8 cellular contexts compared by ENCODE assay signal in the genomic region with DNA sequence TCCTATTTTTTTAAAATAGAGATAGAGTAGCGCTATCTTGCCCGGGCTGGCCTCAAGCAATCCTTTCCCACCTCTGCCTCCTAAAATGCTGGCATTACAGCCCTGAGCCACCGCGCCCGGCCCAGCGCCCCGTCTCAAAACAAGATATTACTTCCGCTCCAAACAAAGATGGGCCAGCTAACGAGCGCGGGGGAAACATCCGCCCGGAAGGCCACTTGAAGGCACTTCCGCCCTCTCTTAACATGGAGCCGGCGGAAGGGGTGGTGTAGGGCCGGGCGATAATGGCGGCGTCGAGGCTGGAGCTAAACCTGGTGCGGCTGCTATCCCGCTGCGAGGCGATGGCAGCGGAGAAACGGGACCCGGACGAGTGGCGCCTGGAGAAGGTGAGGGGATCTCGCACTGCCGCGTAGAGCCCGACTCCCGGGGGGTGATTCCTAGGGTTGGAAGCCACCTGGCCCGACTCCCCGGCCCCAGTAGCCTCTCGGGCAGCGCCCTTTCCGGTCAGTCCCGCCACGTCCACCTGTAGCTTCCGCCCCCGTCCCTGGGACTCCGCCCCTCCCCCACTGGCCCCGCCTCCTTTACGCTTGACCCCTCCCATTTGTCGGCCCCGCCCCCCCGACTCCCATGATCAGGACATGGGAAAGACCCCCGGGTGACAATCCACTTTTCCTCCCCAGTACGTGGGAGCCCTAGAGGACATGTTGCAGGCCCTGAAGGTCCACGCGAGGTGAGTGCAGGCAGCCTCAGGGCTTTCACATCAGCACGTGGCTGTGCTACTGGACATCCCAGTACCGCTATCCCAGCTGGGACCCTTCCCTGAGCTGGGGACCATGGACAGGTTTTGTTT. TPM values are rescaled to one million over a fixed set of nuclear protein-coding genes. Genes with fewer than 3 reads are reported as not detected.
DNase-seq lines count a peak whose midpoint lies in the region; ATAC-seq and TF ChIP-seq lines count a peak whose summit lies in the region.

A gene with protein sequence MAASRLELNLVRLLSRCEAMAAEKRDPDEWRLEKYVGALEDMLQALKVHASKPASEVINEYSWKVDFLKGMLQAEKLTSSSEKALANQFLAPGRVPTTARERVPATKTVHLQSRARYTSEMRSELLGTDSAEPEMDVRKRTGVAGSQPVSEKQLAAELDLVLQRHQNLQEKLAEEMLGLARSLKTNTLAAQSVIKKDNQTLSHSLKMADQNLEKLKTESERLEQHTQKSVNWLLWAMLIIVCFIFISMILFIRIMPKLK (plus strand): TSS at position 233 of the 847 bp plus-strand sequence. CDS start 49 bp downstream, at position 282.

- H3K4me3 ChIP-seq in HCT116 (replicated peaks in 1 of 2; ENCODE audit: low read depth in 1 of 2, low read length in 2 of 2) = peak within 1 kb of the TSS; percentile 57 to 70
- peak within 1 kb of the TSS; percentile 87 for H3K4me3 ChIP-seq in osteoblast (ENCODE audit: insufficient read depth, low read length)
- peak within 1 kb of the TSS; percentile 74 to 87 for H3K4me3 ChIP-seq in testis

- RAD21 ChIA-PET in HCT116 (lab: Charles Lee; ENCODE audit: low non-redundant PET in 1 of 2, low total read pairs in 2 of 2, uncharacterized antibody in 2 of 2, unreplicated experiment in 2 of 2) = interaction anchor here in 1 of 2 experiments (0.6 to 1.1 kb wide), 2 partner anchors 71 to 94 kb away, joined by 3 to 5 read pairs; a partner anchor contains a TSS

- peak within 1 kb of the TSS; percentile 94 to 98 for H3K27ac Mint-ChIP-seq in activated naive CD4-positive, alpha-beta T cell treated with anti-CD3 and anti-CD28 coated beads, Interleukin-2, amount 50 U/mL, for 72 hours

- no peaks in the 10 kb centered on the region for H3K9me3 Mint-ChIP-seq in activated naive CD4-positive, alpha-beta T cell treated with anti-CD3 and anti-CD28 coated beads, Interleukin-2, amount 50 U/mL, for 72 hours

- H3K4me2 ChIP-seq in HCT116 (ENCODE audit: low read length) (peak within 1 kb of the TSS; percentile 94), osteoblast (ENCODE audit: insufficient read depth, low read length) (peak within 1 kb of the TSS; percentile 93)

- peak within 1 kb of the TSS; percentile 80 for H3K9ac ChIP-seq in HCT116 (ENCODE audit: low read length)

- intact Hi-C loops in HCT116 (cut with micrococcal nuclease) (no loop called here), testis (cut with DNase I; ENCODE audit: low total_unique reads) (no loop called here)

- CTCF ChIA-PET in HCT116 (lab: Charles Lee) = interaction anchor here (1.2 kb wide), 1 partner anchor 94 kb away, joined by 3 read pairs; a partner anchor contains a TSS

- H3K27me3 ChIP-seq in HCT116 (ENCODE audit: insufficient read depth, low read length) (no peaks in the 10 kb centered on the region), osteoblast (ENCODE audit: insufficient read depth, low read length) (no peaks in the 10 kb centered on the region), testis (no peaks in the 10 kb centered on the region)

- WGBS in testis, 2 donors = 1 to 3% methylated on average over 26 to 54 of the region's 56 CpGs

- no peak for TF ChIP-seq RAD21 in HCT116 (IDR thresholded peaks at IDR 0.05; ENCODE audit: low read depth)

- TF ChIP-seq POLR2A in HCT116 (IDR thresholded peaks at IDR 0.05; ENCODE audit: borderline replicate concordance, extremely low read depth, insufficient read depth, insufficient read length) (peak; percentile 61), testis (IDR thresholded peaks at IDR 0.05) (no peak)

- peaks cover 4 to 5% of the 10 kb centered on the region in 2 experiments; a peak in 2 of 4 replicates for H3K36me3 ChIP-seq in HCT116 (ENCODE audit: control insufficient read depth in 1 of 2, insufficient read depth in 2 of 2, low read length in 2 of 2)
- H3K36me3 ChIP-seq in osteoblast (ENCODE audit: insufficient read depth, low read length) = peaks cover 42% of the 10 kb centered on the region
- H3K36me3 ChIP-seq in testis (ENCODE audit: low read depth, missing control alignments) = no peaks in the 10 kb centered on the region

- peaks cover 5 to 29% of the 10 kb centered on the region in 2 donors for H3K36me3 Mint-ChIP-seq in activated naive CD4-positive, alpha-beta T cell treated with anti-CD3 and anti-CD28 coated beads, Interleukin-2, amount 50 U/mL, for 72 hours

- POLR2A ChIA-PET in HCT116 (lab: Charles Lee) = interaction anchor here (0.6 to 1.9 kb wide), 10 partner anchors 8 to 107 kb away, joined by 3 to 24 read pairs (median 4); a partner anchor contains a TSS

- no peaks in the 10 kb centered on the region for H3K9me2 ChIP-seq in HCT116 (ENCODE audit: insufficient read depth)

- H3K4me1 ChIP-seq in HCT116 (ENCODE audit: control insufficient read depth in 1 of 2, insufficient read depth in 2 of 2, low read length in 2 of 2) (peaks cover 9 to 30% of the 10 kb centered on the region in 2 experiments), osteoblast (ENCODE audit: insufficient read depth, low read length) (peaks cover 14% of the 10 kb centered on the region), testis (peaks cover 16% of the 10 kb centered on the region)

- H4K20me1 ChIP-seq in HCT116 (ENCODE audit: insufficient read depth) = no peaks in the 10 kb centered on the region
- no peaks in the 10 kb centered on the region for H4K20me1 ChIP-seq in osteoblast (ENCODE audit: insufficient read depth, low read length)

- H3K79me2 ChIP-seq in HCT116 (ENCODE audit: insufficient read depth, low read length) (peaks cover 7% of the 10 kb centered on the region; the same call in 1 of the 2 replicates), osteoblast (ENCODE audit: insufficient read depth, low read length) (peaks cover 3% of the 10 kb centered on the region)

- H3K9me3 ChIP-seq in HCT116 (ENCODE audit: control insufficient read depth in 1 of 2, insufficient read depth in 1 of 2, low read depth in 1 of 2, low read length in 2 of 2) (no peaks in the 10 kb centered on the region), osteoblast (ENCODE audit: low read depth, low read length) (no peaks in the 10 kb centered on the region), testis (no peaks in the 10 kb centered on the region)

- ATAC-seq in HCT116 = peak; percentile 89
- peak; percentile 96 for ATAC-seq in activated naive CD4-positive, alpha-beta T cell treated with anti-CD3 and anti-CD28 coated beads, Interleukin-2, amount 50 U/mL, for 72 hours

- TF ChIP-seq CTCF in HCT116 (IDR thresholded peaks at IDR 0.05 in 2 of 3, conservative IDR thresholded peaks at IDR 0.05 in 1 of 3; ENCODE audit: borderline replicate concordance in 1 of 3, insufficient read depth in 1 of 3, low read depth in 2 of 3, low read length in 2 of 3) (no peak), osteoblast (IDR thresholded peaks at IDR 0.05; ENCODE audit: extremely low read depth, low read depth, low read length) (no peak), testis (IDR thresholded peaks at IDR 0.05) (no peak)

- peak; percentile 96 for DNase-seq in ELF-1 (ENCODE audit: low read depth, low spot score)
- DNase-seq in HCT116 (ENCODE audit: low read depth, low spot score) = peak; percentile 84
- peak; percentile 93 for DNase-seq in NCI-H1092 treated with DMSO at 0.1 percent for 48 hours (lab: John Stamatoyannopoulos, UW)
- peak; percentile 77 for DNase-seq in SKM-1 (lab: John Stamatoyannopoulos, UW; ENCODE audit: unreplicated experiment)
- DNase-seq in activated naive CD4-positive, alpha-beta T cell treated with anti-CD3 and anti-CD28 coated beads, Interleukin-2, amount 50 U/mL, for 72 hours (ENCODE audit: low spot score in 2 of 2) = peak; percentile 79 to 89
- peak; percentile 94 for DNase-seq in glomerular visceral epithelial cell (ENCODE audit: extremely low spot score)
- peak; percentile 99 for DNase-seq in osteoblast (ENCODE audit: insufficient read length, low spot score, missing footprints)
- peak; percentile 94 for DNase-seq in testis

- no TSS peak for BruUV-seq in HCT116 (replicated peaks; lab: Mats Ljungman, UMichigan)

- H3K27ac ChIP-seq in HCT116 (ENCODE audit: low read depth, low read length) (peak within 1 kb of the TSS; percentile 89), osteoblast (ENCODE audit: low read depth, low read length) (peak within 1 kb of the TSS; percentile 93), testis (peak within 1 kb of the TSS; percentile 92 to 94)

- no peak within 1 kb of the TSS for H2AFZ ChIP-seq in HCT116 (ENCODE audit: low read depth, low read length, poor library complexity, severe bottlenecking)
- H2AFZ ChIP-seq in osteoblast (ENCODE audit: low read length) = peak within 1 kb of the TSS; percentile 79

TF ChIP-seq in HCT116, 20 proteins besides CTCF, POLR2A, EP300 and RAD21 (continues in another document):
- TF ChIP-seq SRF (IDR thresholded peaks at IDR 0.05; ENCODE audit: low read depth) = no peak; the same call in 1 of the 2 replicates
- TF ChIP-seq ELF1 (IDR thresholded peaks at IDR 0.05; ENCODE audit: borderline replicate concordance, low read depth) = peak; percentile 98; the same call in 1 of the 2 replicates
- no peak for TF ChIP-seq FOSL1 (IDR thresholded peaks at IDR 0.05; ENCODE audit: low read depth)

RNA-seq across cellular contexts. Expression of the gene that starts here (rescaled TPM):
- 27.5 TPM for total RNA-seq in HCT116 (2021; ENCODE audit: unreplicated experiment)
- polyA plus RNA-seq in HCT116 (2012) = 34.7 and 34.8 TPM in 2 replicates
- 10 to 100 TPM; 28.6 to 39.1 TPM for total RNA-seq in activated naive CD4-positive, alpha-beta T cell treated with anti-CD3 and anti-CD28 coated beads, Interleukin-2, amount 50 U/mL, for 72 hours
- 22.4 and 25.7 TPM in 2 replicates for total RNA-seq in osteoblast
- total RNA-seq in testis = 10 to 100 TPM; 15.8 to 23.8 TPM
- polyA plus RNA-seq in testis (ENCODE audit: insufficient read depth, low read depth, low replicate concordance) = 33.3 TPM

Comparison
In these comparisons a context has a peak if more than half of its experiments do, and no peak if none do; other contexts are left out.
1. Peak in every context shown above with its lines: DNase-seq, ATAC-seq, H3K4me3 ChIP-seq and H3K27ac ChIP-seq.